ENCODE assay signal across 21 cellular contexts in genomic region chr3:123626881-123627280, GRCh38.
"Had no signal": no experiment of that assay in that cellular context is flagged by ENCODE, and none has a peak within 500 bp of the region (broad histone marks: within the 10 kb centered on the region; RNA-seq: fewer than 3 reads in every experiment).

No MANE protein-coding gene starts in this region.

- H3K27ac ChIP-seq: foreskin keratinocyte, hepatocyte, left ventricle myocardium inferior, lower lobe of right lung, neural progenitor cell, parathyroid adenoma, psoas muscle, skin epidermis had no signal

- H3K4me1 Mint-ChIP-seq: memory B cell; stimulated activated naive B cell treated with anti-CD40 and anti-IgM and Interleukin-4, amounts not matched to agents 10 μg/mL and 1 μg/mL and 100 μg/mL, for 72 hours had no signal

- H3K4me3 Mint-ChIP-seq: memory B cell; mesothelial cell of epicardium; natural killer cell treated with Interleukin-12 subunit alpha and Interleukin-12 subunit beta and Interleukin-15 and Interleukin-18, amount 100 ng/mL, for 72 hours; neural progenitor cell; stimulated activated naive B cell treated with anti-CD40 and anti-IgM and Interleukin-4, amounts not matched to agents 10 μg/mL and 1 μg/mL and 100 μg/mL, for 72 hours had no signal

- H3K9me3 ChIP-seq: left ventricle myocardium inferior, lower lobe of right lung, psoas muscle, stomach had no signal

- H3K4me3 ChIP-seq: hepatocyte, left ventricle myocardium inferior, lower lobe of right lung, neural progenitor cell, psoas muscle, skin epidermis, stomach had no signal

- H3K27me3 Mint-ChIP-seq: natural killer cell treated with Interleukin-12 subunit alpha and Interleukin-12 subunit beta and Interleukin-15 and Interleukin-18, amount 100 ng/mL, for 72 hours; stimulated activated naive B cell treated with anti-CD40 and anti-IgM and Interleukin-4, amounts not matched to agents 10 μg/mL and 1 μg/mL and 100 μg/mL, for 72 hours had no signal

- H3K9me3 Mint-ChIP-seq: memory B cell; mesothelial cell of epicardium; natural killer cell treated with Interleukin-12 subunit alpha and Interleukin-12 subunit beta and Interleukin-15 and Interleukin-18, amount 100 ng/mL, for 72 hours; neural progenitor cell; stimulated activated naive B cell treated with anti-CD40 and anti-IgM and Interleukin-4, amounts not matched to agents 10 μg/mL and 1 μg/mL and 100 μg/mL, for 72 hours had no signal

- ATAC-seq: foreskin keratinocyte; left cardiac atrium; lower lobe of right lung; natural killer cell treated with Interleukin-12 subunit alpha and Interleukin-12 subunit beta and Interleukin-15 and Interleukin-18, amount 100 ng/mL, for 72 hours; psoas muscle; sciatic nerve; stimulated activated naive B cell treated with anti-CD40 and anti-IgM and Interleukin-4, amounts not matched to agents 10 μg/mL and 1 μg/mL and 100 μg/mL, for 72 hours had no signal

- DNase-seq: dermis blood vessel endothelial cell; foreskin keratinocyte; kidney; left cardiac atrium; left ventricle myocardium inferior; lower lobe of right lung; nucleus accumbens; psoas muscle; stimulated activated CD4-positive, alpha-beta T cell treated with anti-CD3 and anti-CD28 coated beads, Interleukin-2, amount 100 ng/mL, for 24 hours; stimulated activated CD4-positive, alpha-beta T cell treated with anti-CD3 and anti-CD28 coated beads, Interleukin-4, amount 100 ng/mL, for 4 hours; stimulated activated naive B cell treated with anti-CD40 and anti-IgM and Interleukin-4, amounts not matched to agents 10 μg/mL and 1 μg/mL and 100 μg/mL, for 72 hours; stomach; trophoblast cell had no signal

- H3K36me3 Mint-ChIP-seq: natural killer cell treated with Interleukin-12 subunit alpha and Interleukin-12 subunit beta and Interleukin-15 and Interleukin-18, amount 100 ng/mL, for 72 hours had no signal

- H3K36me3 ChIP-seq: neural progenitor cell had no signal

- H3K27me3 ChIP-seq: foreskin keratinocyte, hepatocyte, neural progenitor cell, stomach had no signal

- H3K4me1 ChIP-seq: lower lobe of right lung, parathyroid adenoma, psoas muscle had no signal

- H3K27ac Mint-ChIP-seq: memory B cell; mesothelial cell of epicardium; natural killer cell treated with Interleukin-12 subunit alpha and Interleukin-12 subunit beta and Interleukin-15 and Interleukin-18, amount 100 ng/mL, for 72 hours; neural progenitor cell; stimulated activated naive B cell treated with anti-CD40 and anti-IgM and Interleukin-4, amounts not matched to agents 10 μg/mL and 1 μg/mL and 100 μg/mL, for 72 hours had no signal
